In genomic region chr21:44992608-44993031, GRCh38 we compare ENCODE assay signal across 15 cellular contexts. TPM values are rescaled to one million over a fixed set of nuclear protein-coding genes. Genes with fewer than 3 reads are reported as not detected.
DNase-seq lines count a peak whose midpoint lies in the region; ATAC-seq and TF ChIP-seq lines count a peak whose summit lies in the region.
"Had no signal": no experiment of that assay in that cellular context is flagged by ENCODE, and none has a peak within 500 bp of the region (broad histone marks: within the 10 kb centered on the region; RNA-seq: fewer than 3 reads in every experiment).

No MANE protein-coding gene starts in this region.

- H2AFZ ChIP-seq in neuronal stem cell (ENCODE audit: low read length), result no peak overlapping the region
- H2AFZ ChIP-seq in GM23248, result no peak overlapping the region

- H3K4me1 ChIP-seq in NT2/D1 (ENCODE audit: insufficient read depth, insufficient read length) (peaks cover 14% of the 10 kb centered on the region), neuronal stem cell (ENCODE audit: control insufficient read depth in 2 of 2, insufficient read depth in 1 of 2, low read depth in 1 of 2, low read length in 2 of 2) (peaks cover 4 to 16% of the 10 kb centered on the region in 2 donors), upper lobe of right lung (no peaks in the 10 kb centered on the region), GM23248 (ENCODE audit: insufficient read depth) (no peaks in the 10 kb centered on the region)

- no peak overlapping the region for H2BK120ac ChIP-seq in neuronal stem cell (ENCODE audit: low read depth, low read length)

- peak overlapping the region; percentile 56 for H2BK15ac ChIP-seq in neuronal stem cell (ENCODE audit: low read length)

- no peaks in the 10 kb centered on the region for H4K20me1 ChIP-seq in GM23248 (ENCODE audit: insufficient read depth)

- H4K91ac ChIP-seq in neuronal stem cell (ENCODE audit: low read depth, low read length, poor library complexity), result no peak overlapping the region

- no peak overlapping the region for H3K4me2 ChIP-seq in neuronal stem cell (ENCODE audit: insufficient read depth, low read length, poor library complexity, severe bottlenecking)
- H3K4me2 ChIP-seq in GM23248 (ENCODE audit: unreplicated experiment), result no peak overlapping the region

- intact Hi-C loops in upper lobe of right lung (cut with DNase I), result no loop called here

- no peaks in the 10 kb centered on the region for H3K79me2 ChIP-seq in GM23248 (ENCODE audit: insufficient read depth)

- H3K4me3 ChIP-seq in NT2/D1 (ENCODE audit: insufficient read length, low read depth) (no peak overlapping the region), neuronal stem cell (ENCODE audit: low read length in 2 of 2) (no peak overlapping the region), upper lobe of right lung (no peak overlapping the region), GM23248 (no peak overlapping the region)

- no peaks in the 10 kb centered on the region for H3K9me3 ChIP-seq in NT2/D1 (ENCODE audit: insufficient read depth, low read length)
- H3K9me3 ChIP-seq in neuronal stem cell (replicated peaks in 1 of 2; ENCODE audit: control insufficient read depth in 2 of 2, insufficient read depth in 1 of 2, low read depth in 1 of 2, low read length in 2 of 2), result no peaks in the 10 kb centered on the region
- H3K9me3 ChIP-seq in upper lobe of right lung, result no peaks in the 10 kb centered on the region
- no peaks in the 10 kb centered on the region for H3K9me3 ChIP-seq in GM23248 (ENCODE audit: low read depth)
- H3K9me3 ChIP-seq: SJCRH30 had no signal

- H4K8ac ChIP-seq in neuronal stem cell (ENCODE audit: low read depth, low read length), result no peak overlapping the region

- H3K27ac Mint-ChIP-seq in glutamatergic neuron (ENCODE audit: unreplicated experiment) (no peak overlapping the region), progenitor cell of endocrine pancreas (no peak overlapping the region)
- H3K27ac Mint-ChIP-seq: B cell; CD8-positive, alpha-beta memory T cell had no signal

- H3K27me3 ChIP-seq in NT2/D1 (ENCODE audit: insufficient read depth, insufficient read length), result peaks cover 15% of the 10 kb centered on the region
- H3K27me3 ChIP-seq in neuronal stem cell (ENCODE audit: control insufficient read depth in 3 of 3, insufficient read depth in 3 of 3, low read depth in 1 of 3, low read length in 3 of 3), result peaks cover 0 to 35% (median 0%) of the 10 kb centered on the region in 3 experiments
- H3K27me3 ChIP-seq in upper lobe of right lung, result no peaks in the 10 kb centered on the region
- H3K27me3 ChIP-seq in GM23248 (replicated peaks; ENCODE audit: insufficient read depth), result no peaks in the 10 kb centered on the region
- H3K27me3 ChIP-seq: SJCRH30 had no signal

- no peak overlapping the region for H3K4ac ChIP-seq in neuronal stem cell (ENCODE audit: low read length)

- peak overlapping the region; percentile 53 for H2BK5ac ChIP-seq in neuronal stem cell (ENCODE audit: low read length)

- no peak overlapping the region for H3K27ac ChIP-seq in neuronal stem cell (replicated peaks; ENCODE audit: low read length)
- peak overlapping the region; percentile 11 for H3K27ac ChIP-seq in upper lobe of right lung
- H3K27ac ChIP-seq in GM23248, result no peak overlapping the region
- H3K27ac ChIP-seq: SJCRH30 had no signal

- DNase-seq in NT2/D1 (ENCODE audit: low read depth, low spot score) (no peak), glutamatergic neuron (peak; percentile 10), neuronal stem cell (ENCODE audit: low spot score) (no peak), upper lobe of right lung (no peak), GM23248 (no peak), NCI-H446 (lab: John Stamatoyannopoulos, UW) (no peak), progenitor cell of endocrine pancreas (ENCODE audit: low spot score, unreplicated experiment) (no peak)
- DNase-seq: CD8-positive, alpha-beta memory T cell; GF-D8; GOT3; Kasumi-1; NCI-H2029; NCI-H524 had no signal

- H3F3A ChIP-seq in GM23248 (ENCODE audit: insufficient read depth), result no peaks in the 10 kb centered on the region

- no peak for TF ChIP-seq CTCF in glutamatergic neuron (IDR thresholded peaks at IDR 0.05; ENCODE audit: partially characterized antibody, unreplicated experiment)
- no peak for TF ChIP-seq CTCF in upper lobe of right lung (IDR thresholded peaks at IDR 0.05)
- no peak for TF ChIP-seq CTCF in progenitor cell of endocrine pancreas (IDR thresholded peaks at IDR 0.05; ENCODE audit: unreplicated experiment)

- H3K18ac ChIP-seq in neuronal stem cell (ENCODE audit: low read length), result peak overlapping the region; percentile 44

- peaks cover 12% of the 10 kb centered on the region for H3K4me1 Mint-ChIP-seq in glutamatergic neuron (ENCODE audit: low read depth, unreplicated experiment)
- peaks cover 3% of the 10 kb centered on the region for H3K4me1 Mint-ChIP-seq in progenitor cell of endocrine pancreas (ENCODE audit: low read depth)
- H3K4me1 Mint-ChIP-seq: CD8-positive, alpha-beta memory T cell had no signal

- H3K4me3 Mint-ChIP-seq in glutamatergic neuron (ENCODE audit: unreplicated experiment) (no peak overlapping the region), progenitor cell of endocrine pancreas (ENCODE audit: low read depth) (no peak overlapping the region)
- H3K4me3 Mint-ChIP-seq: B cell; CD8-positive, alpha-beta memory T cell had no signal

- no peak overlapping the region for H3K14ac ChIP-seq in neuronal stem cell (ENCODE audit: low read length)

- H3K9ac ChIP-seq in NT2/D1 (ENCODE audit: insufficient read length, low read depth) (peak overlapping the region; percentile 3), neuronal stem cell (ENCODE audit: low read depth, low read length, poor library complexity) (peak overlapping the region; percentile 14), GM23248 (no peak overlapping the region)

- H3K23ac ChIP-seq in neuronal stem cell (ENCODE audit: low read depth, low read length, poor library complexity), result no peak overlapping the region

- no CpG with 5 or more reads among the region's 13 CpGs for WGBS in neuronal stem cell (ENCODE audit: extremely low coverage in 2 of 2, insufficient read length in 2 of 2, insufficient replicate concordance in 1 of 2), 2 donors
- WGBS in GM23248 (ENCODE audit: low coverage in 1 of 2, low lambda C conversion rate in 2 of 2, missing lambda C conversion rate in 2 of 2), 2 experiments, result 85 to 87% methylated on average over 13 of the region's 13 CpGs

- in situ Hi-C loops in GM23248 (cut with MboI), result no loop called here

- ATAC-seq in upper lobe of right lung, result no peak

- H3K9me3 Mint-ChIP-seq in glutamatergic neuron (ENCODE audit: unreplicated experiment) (peaks cover 5% of the 10 kb centered on the region), progenitor cell of endocrine pancreas (ENCODE audit: low read depth) (no peaks in the 10 kb centered on the region)
- H3K9me3 Mint-ChIP-seq: CD8-positive, alpha-beta memory T cell had no signal

- no peaks in the 10 kb centered on the region for H3K79me1 ChIP-seq in neuronal stem cell (ENCODE audit: low read depth, low read length)

- H2AK5ac ChIP-seq in neuronal stem cell (ENCODE audit: low read depth, low read length), result peak overlapping the region; percentile 79

- H3K36me3 ChIP-seq in NT2/D1 (ENCODE audit: insufficient read depth, insufficient read length, low read length) (no peaks in the 10 kb centered on the region), neuronal stem cell (replicated peaks in 1 of 2; ENCODE audit: control insufficient read depth in 2 of 2, insufficient read depth in 2 of 2, low read length in 2 of 2) (no peaks in the 10 kb centered on the region), upper lobe of right lung (no peaks in the 10 kb centered on the region), GM23248 (ENCODE audit: low read depth) (no peaks in the 10 kb centered on the region)
- H3K36me3 ChIP-seq: SJCRH30 had no signal

- H3K27me3 Mint-ChIP-seq in glutamatergic neuron (ENCODE audit: unreplicated experiment) (peaks cover 4% of the 10 kb centered on the region), progenitor cell of endocrine pancreas (peaks cover 4% of the 10 kb centered on the region)
- H3K27me3 Mint-ChIP-seq: CD8-positive, alpha-beta memory T cell had no signal

- H2BK12ac ChIP-seq in neuronal stem cell (ENCODE audit: low read length), result peak overlapping the region; percentile 2

- H3K36me3 Mint-ChIP-seq in glutamatergic neuron (ENCODE audit: unreplicated experiment), result no peaks in the 10 kb centered on the region
- H3K36me3 Mint-ChIP-seq in progenitor cell of endocrine pancreas (ENCODE audit: insufficient read depth), result no peaks in the 10 kb centered on the region
- H3K36me3 Mint-ChIP-seq: CD8-positive, alpha-beta memory T cell had no signal

- H3K9me2 ChIP-seq in GM23248 (ENCODE audit: insufficient read depth), result no peaks in the 10 kb centered on the region

RNA-seq across cellular contexts. Expression of gene SLX9, which starts 52.8 kb away (rescaled TPM):
- total RNA-seq in glutamatergic neuron (ENCODE audit: unreplicated experiment) (30.7 TPM), upper lobe of right lung (22.8 TPM), progenitor cell of endocrine pancreas (33.1 and 36.0 TPM in 2 replicates)
- 17.0 TPM for polyA plus RNA-seq in neuronal stem cell (2013, experiment 1 of 2)
- 16.6 TPM for polyA plus RNA-seq in neuronal stem cell (2013, experiment 2 of 2)
- total RNA-seq in GM23248 (2014; rRNA removed; shearing (Covaris generic)), result 25.6 and 34.3 TPM in 2 replicates
- polyA plus RNA-seq in GM23248 (2016; fragmentation: Nextera tagmentation; extraction: Ambion mirVana), result 34.4 and 35.8 TPM in 2 replicates
